ENCODE assay signal across 8 cellular contexts in the genomic region with DNA sequence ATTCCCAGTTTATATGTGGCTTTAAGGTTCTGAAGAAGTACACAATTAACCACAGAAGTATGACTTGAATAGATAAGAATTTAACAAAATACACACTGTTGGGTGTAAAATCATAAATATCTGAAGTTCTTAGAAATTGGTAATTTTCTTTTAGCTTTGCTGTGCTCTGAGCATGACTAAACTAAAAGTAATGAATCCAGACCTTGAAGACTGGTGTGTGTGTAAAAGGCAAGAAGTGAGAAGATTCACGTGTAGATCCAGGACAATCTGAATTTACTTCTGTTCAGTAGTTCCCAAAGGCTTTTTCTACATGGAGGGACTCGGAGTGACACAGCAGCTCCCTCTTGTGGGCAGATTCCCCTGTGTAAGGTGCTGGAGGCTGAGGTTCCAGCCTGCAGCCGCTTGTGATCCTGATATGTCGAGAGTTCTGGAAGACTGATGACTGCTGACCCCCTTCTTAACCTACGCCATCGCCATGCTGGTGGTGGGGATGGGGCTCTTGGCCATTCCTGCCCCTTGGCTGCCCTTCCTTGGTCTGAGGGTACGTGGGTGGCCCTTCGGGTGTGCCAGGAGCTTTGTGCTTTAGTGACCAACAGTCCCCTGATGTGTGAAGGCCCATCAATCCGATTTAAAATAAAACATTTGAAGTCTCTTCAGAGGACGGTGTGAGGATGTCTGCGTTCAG.
DNase-seq lines count a peak whose midpoint lies in the region; ATAC-seq, FAIRE-seq and TF ChIP-seq lines count a peak whose summit lies in the region.

No MANE protein-coding gene starts in this region.

- POLR2A ChIA-PET in A673 (lab: Charles Lee; ENCODE audit: low non-redundant PET), result no interaction called here

- H3K9me3 ChIP-seq in A673 (ENCODE audit: low read depth, low read length, poor library complexity, severe bottlenecking), result no peaks in the 10 kb centered on the region

- CTCF ChIA-PET in A673 (lab: Charles Lee), result interaction anchor here (0.6 to 3.3 kb wide), 9 partner anchors 8 to 626 kb away, joined by 3 to 25 read pairs (median 4); no protein-coding TSS in a partner anchor

- no peaks in the 10 kb centered on the region for H3K36me3 ChIP-seq in A673 (ENCODE audit: insufficient read depth, low read length, poor library complexity, severe bottlenecking)

- no peak overlapping the region for H3K4me3 ChIP-seq in A673 (ENCODE audit: low read depth, low read length, poor library complexity, severe bottlenecking)

- FAIRE-seq in GM12891 (lab: Jason Lieb, UNC), result peak; percentile 51

- H3K4me1 ChIP-seq in A673 (ENCODE audit: insufficient read depth, low read length, poor library complexity, severe bottlenecking), result peaks cover 31% of the 10 kb centered on the region

- H3K27me3 ChIP-seq in A673 (replicated peaks; ENCODE audit: insufficient read depth, low read depth, low read length, poor library complexity), result no peaks in the 10 kb centered on the region

- no peak overlapping the region for H3K4me3 Mint-ChIP-seq in chondrocyte (ENCODE audit: unreplicated experiment)

- TF ChIP-seq CTCF in A673 (conservative IDR thresholded peaks at IDR 0.05; ENCODE audit: low read depth, low read length), result peak; percentile 94
- TF ChIP-seq CTCF in chondrocyte (IDR thresholded peaks at IDR 0.05), result peak; percentile 93

- no peak for TF ChIP-seq POLR2A in GM12891 (IDR thresholded peaks at IDR 0.05; ENCODE audit: low read depth, low read length)

- peaks cover 60% of the 10 kb centered on the region for H3K4me1 Mint-ChIP-seq in chondrocyte (ENCODE audit: low read depth)

- DNase-seq in A673 (ENCODE audit: low spot score) (peak; percentile 90), GM12891 (ENCODE audit: insufficient read length, low spot score) (peak; percentile 66), NCI-H2227 (lab: John Stamatoyannopoulos, UW; ENCODE audit: unreplicated experiment) (peak; percentile 89), chondrocyte (ENCODE audit: low spot score) (no peak), left lobe of liver (ENCODE audit: low spot score) (peak; percentile 78)
- peak in 3 of 4 experiments; percentile 33 to 45 (median 42) for DNase-seq in activated CD4-positive, CD25-positive, alpha-beta regulatory T cell (lab: John Stamatoyannopoulos, UW)
- DNase-seq in stimulated activated CD4-positive, alpha-beta T cell treated with anti-CD3 and anti-CD28 coated beads, Interleukin-4, amount 100 ng/mL, for 1 hour, result peak; percentile 71

- H3K36me3 Mint-ChIP-seq in chondrocyte (ENCODE audit: low read depth), result peaks cover 3% of the 10 kb centered on the region

- BruUV-seq in A673 (replicated peaks; lab: Mats Ljungman, UMichigan), result no TSS peak

- peak overlapping the region; percentile 82 for H3K27ac Mint-ChIP-seq in chondrocyte (ENCODE audit: unreplicated experiment)

- peak overlapping the region; percentile 63 for H3K27ac ChIP-seq in A673 (ENCODE audit: low read depth, low read length, poor library complexity, severe bottlenecking)

- ATAC-seq in left lobe of liver (peak; percentile 82), HG03520 (IDR thresholded peaks at IDR 0.05; ENCODE audit: unreplicated experiment) (no peak)

- H3K9me3 Mint-ChIP-seq in chondrocyte (ENCODE audit: low read depth), result no peaks in the 10 kb centered on the region

- intact Hi-C loops in A673 (cut with micrococcal nuclease; ENCODE audit: unreplicated experiment), result loop anchor here (5.0 kb wide), 2 partner anchors 190 to 245 kb away; no protein-coding TSS in a partner anchor

- no peaks in the 10 kb centered on the region for H3K27me3 Mint-ChIP-seq in chondrocyte (ENCODE audit: low read depth)

TF ChIP-seq in GM12891, 5 proteins besides CTCF, POLR2A, EP300 and RAD21:
- no peak for TF ChIP-seq POU2F2 (IDR thresholded peaks at IDR 0.05; ENCODE audit: low read depth, low read length)
- TF ChIP-seq SPI1 (IDR thresholded peaks at IDR 0.05; ENCODE audit: low read depth, low read length), result no peak
- no peak for TF ChIP-seq PAX5 (IDR thresholded peaks at IDR 0.05; ENCODE audit: insufficient read depth, low read length, severe bottlenecking)
- TF ChIP-seq POLR2AphosphoS5 (IDR thresholded peaks at IDR 0.05; ENCODE audit: low read depth, low read length), result no peak
- TF ChIP-seq TAF1 (IDR thresholded peaks at IDR 0.05; ENCODE audit: low read depth, low read length), result no peak
